33 cellular contexts compared by ENCODE assay signal in genomic region chr10:133592716-133593115, GRCh38. TPM values are rescaled to one million over a fixed set of nuclear protein-coding genes. Genes with fewer than 3 reads are reported as not detected.
"Had no signal": no experiment of that assay in that cellular context is flagged by ENCODE, and none has a peak within 500 bp of the region (broad histone marks: within the 10 kb centered on the region; RNA-seq: fewer than 3 reads in every experiment).

No MANE protein-coding gene starts in this region.

- H3K27ac Mint-ChIP-seq: mesothelial cell of epicardium; naive B cell; natural killer cell; nephron progenitor cell; neural progenitor cell; progenitor cell of endocrine pancreas; stimulated activated naive B cell treated with anti-CD40 and anti-IgM and Interleukin-4, amounts not matched to agents 10 μg/mL and 1 μg/mL and 100 μg/mL, for 72 hours had no signal

- H3K9me3 Mint-ChIP-seq: naive B cell; natural killer cell; stimulated activated naive B cell treated with anti-CD40 and anti-IgM and Interleukin-4, amounts not matched to agents 10 μg/mL and 1 μg/mL and 100 μg/mL, for 72 hours had no signal

- H3K36me3 Mint-ChIP-seq: naive B cell; natural killer cell; neural progenitor cell; stimulated activated naive B cell treated with anti-CD40 and anti-IgM and Interleukin-4, amounts not matched to agents 10 μg/mL and 1 μg/mL and 100 μg/mL, for 72 hours had no signal

- H3K27me3 Mint-ChIP-seq: progenitor cell of endocrine pancreas had no signal

- ATAC-seq: natural killer cell; right lobe of liver; stimulated activated naive B cell treated with anti-CD40 and anti-IgM and Interleukin-4, amounts not matched to agents 10 μg/mL and 1 μg/mL and 100 μg/mL, for 72 hours; stimulated activated naive CD8-positive, alpha-beta T cell treated with anti-CD3 and anti-CD28 coated beads, Interleukin-15, Interleukin-2, amounts not matched to agents 100 U/mL and 50 U/mL, for 24 hours had no signal

- H3K4me3 Mint-ChIP-seq: mesothelial cell of epicardium; naive B cell; natural killer cell; nephron progenitor cell; neural progenitor cell; stimulated activated naive B cell treated with anti-CD40 and anti-IgM and Interleukin-4, amounts not matched to agents 10 μg/mL and 1 μg/mL and 100 μg/mL, for 72 hours had no signal

- H3K4me1 Mint-ChIP-seq: mesothelial cell of epicardium; naive B cell; natural killer cell; nephron progenitor cell; neural progenitor cell; stimulated activated naive B cell treated with anti-CD40 and anti-IgM and Interleukin-4, amounts not matched to agents 10 μg/mL and 1 μg/mL and 100 μg/mL, for 72 hours had no signal

- DNase-seq: islet precursor cell; left ventricle myocardium inferior; mesendoderm; naive B cell; natural killer cell; nephron progenitor cell; occipital lobe; ovary; right lobe of liver; stimulated activated CD4-positive, alpha-beta T cell treated with anti-CD3 and anti-CD28 coated beads, Interleukin-1b, Interleukin-23, amount 100 ng/mL, for 48 hours; stimulated activated CD4-positive, alpha-beta T cell treated with anti-CD3 and anti-CD28 coated beads, Interleukin-2, amount 100 ng/mL, for 48 hours; stimulated activated CD4-positive, alpha-beta T cell treated with anti-CD3 and anti-CD28 coated beads, Interleukin-4, amount 100 ng/mL, for 4 hours; stimulated activated naive B cell treated with anti-CD40 and anti-IgM and Interleukin-4, amounts not matched to agents 10 μg/mL and 1 μg/mL and 100 μg/mL, for 72 hours; stimulated activated naive CD8-positive, alpha-beta T cell treated with anti-CD3 and anti-CD28 coated beads, Interleukin-15, Interleukin-2, amounts not matched to agents 100 U/mL and 50 U/mL, for 24 hours; stomach; testis; thyroid gland; transverse colon; upper lobe of left lung had no signal

RNA-seq across cellular contexts. Expression of gene SYCE1, which starts 27.3 kb away (rescaled TPM):
- total RNA-seq: mesothelial cell of epicardium, mononuclear cell, progenitor cell of endocrine pancreas, pulmonary artery endothelial cell, skeletal muscle tissue, smooth muscle cell, stomach, urinary bladder, vagina had no signal

RNA-seq across cellular contexts. Expression of gene FRG2B, which starts 33.9 kb away (rescaled TPM):
- total RNA-seq: kidney epithelial cell, left ventricle myocardium inferior, lower leg skin, lung, mesothelial cell of epicardium, mononuclear cell, natural killer cell, occipital lobe, ovary, progenitor cell of endocrine pancreas, pulmonary artery endothelial cell, renal cortical epithelial cell, right atrium auricular region, right lobe of liver, skeletal muscle tissue, smooth muscle cell, stomach, testis, thyroid gland, transverse colon, upper lobe of left lung, urinary bladder, vagina had no signal
